ENCODE assay signal across 1 cellular context in genomic region chr19:48876035-48876981, GRCh38.
TF ChIP-seq lines count a peak whose summit lies in the region.

No MANE protein-coding gene starts in this region.

TF ChIP-seq in Ishikawa, 13 proteins besides CTCF, POLR2A, EP300 and RAD21:
- TF ChIP-seq NFIC (IDR thresholded peaks at IDR 0.05) = 0 out of 2 replicates have a peak, but pooled peaks have one; percentile 27
